26 cellular contexts compared by ENCODE assay signal in genomic region chr6:29958046-29958445, GRCh38.
"Had no signal": no experiment of that assay in that cellular context is flagged by ENCODE, and none has a peak within 500 bp of the region (broad histone marks: within the 10 kb centered on the region; RNA-seq: fewer than 3 reads in every experiment).

No MANE protein-coding gene starts in this region.

- H3K36me3 Mint-ChIP-seq: activated CD4-positive, alpha-beta memory T cell treated with anti-CD3 and anti-CD28 coated beads for 36 hours; activated CD8-positive, alpha-beta memory T cell treated with anti-CD3 and anti-CD28 coated beads, Interleukin-2, amount 10 ng/mL, durations not matched to agents 7 days and 5 days; activated naive CD8-positive, alpha-beta T cell had no signal

- H3K4me3 Mint-ChIP-seq: activated CD4-positive, alpha-beta memory T cell treated with anti-CD3 and anti-CD28 coated beads for 36 hours; activated CD8-positive, alpha-beta memory T cell treated with anti-CD3 and anti-CD28 coated beads, Interleukin-2, amount 10 ng/mL, durations not matched to agents 7 days and 5 days; activated CD8-positive, alpha-beta T cell treated with anti-CD3 and anti-CD28 coated beads, Interleukin-2, amount 10 ng/mL, durations not matched to agents 7 days and 5 days; activated naive CD4-positive, alpha-beta T cell treated with anti-CD3 and anti-CD28 coated beads for 36 hours; activated naive CD8-positive, alpha-beta T cell; activated T-helper 1 cell treated with anti-CD3 and anti-CD28 coated beads, Interleukin-12 subunit alpha, Interleukin-12 subunit beta, Interleukin-2, Interleukin-4 antibody, amounts not matched to agents 30 ng/mL and 10 ng/mL and 1 ng/mL, durations not matched to agents 14 hours and 24 hours and 36 hours; central memory CD8-positive, alpha-beta T cell; effector memory CD8-positive, alpha-beta T cell had no signal

- H3K4me3 ChIP-seq: coronary artery, dorsolateral prefrontal cortex, esophagus squamous epithelium had no signal

- H3K27ac ChIP-seq: brain microvascular endothelial cell, coronary artery, dorsolateral prefrontal cortex, esophagus squamous epithelium had no signal

- H3K9me3 Mint-ChIP-seq: activated CD4-positive, alpha-beta memory T cell treated with anti-CD3 and anti-CD28 coated beads for 36 hours; activated naive CD4-positive, alpha-beta T cell treated with anti-CD3 and anti-CD28 coated beads for 36 hours; activated T-helper 1 cell treated with anti-CD3 and anti-CD28 coated beads, Interleukin-12 subunit alpha, Interleukin-12 subunit beta, Interleukin-2, Interleukin-4 antibody, amounts not matched to agents 30 ng/mL and 10 ng/mL and 1 ng/mL, durations not matched to agents 14 hours and 24 hours and 36 hours; activated T-helper 2 cell treated with anti-CD3 and anti-CD28 coated beads, Interferon-gamma antibody, Interleukin-2, Interleukin-4, amounts not matched to agents 10 μg/mL and 5 μg/mL and 100 μg/mL, durations not matched to agents 14 hours and 24 hours and 36 hours; central memory CD8-positive, alpha-beta T cell; effector memory CD8-positive, alpha-beta T cell had no signal

- H3K27ac Mint-ChIP-seq: activated CD4-positive, alpha-beta memory T cell treated with anti-CD3 and anti-CD28 coated beads for 36 hours; activated CD8-positive, alpha-beta memory T cell treated with anti-CD3 and anti-CD28 coated beads, Interleukin-2, amount 10 ng/mL, durations not matched to agents 7 days and 5 days; activated CD8-positive, alpha-beta T cell treated with anti-CD3 and anti-CD28 coated beads, Interleukin-2, amount 10 ng/mL, durations not matched to agents 7 days and 5 days; activated naive CD4-positive, alpha-beta T cell treated with anti-CD3 and anti-CD28 coated beads for 36 hours; activated naive CD8-positive, alpha-beta T cell; activated T-helper 1 cell treated with anti-CD3 and anti-CD28 coated beads, Interleukin-12 subunit alpha, Interleukin-12 subunit beta, Interleukin-2, Interleukin-4 antibody, amounts not matched to agents 30 ng/mL and 10 ng/mL and 1 ng/mL, durations not matched to agents 14 hours and 24 hours and 36 hours; activated T-helper 2 cell treated with anti-CD3 and anti-CD28 coated beads, Interferon-gamma antibody, Interleukin-2, Interleukin-4, amounts not matched to agents 10 μg/mL and 5 μg/mL and 100 μg/mL, durations not matched to agents 14 hours and 24 hours and 36 hours; effector memory CD8-positive, alpha-beta T cell had no signal

- DNase-seq: activated CD4-positive, alpha-beta memory T cell treated with anti-CD3 and anti-CD28 coated beads for 36 hours; activated CD4-positive, alpha-beta T cell treated with anti-CD3 and anti-CD28 coated beads for 1 hour; activated CD4-positive, alpha-beta T cell treated with anti-CD3 and anti-CD28 coated beads for 4 hours; activated CD8-positive, alpha-beta memory T cell treated with anti-CD3 and anti-CD28 coated beads, Interleukin-2, amount 10 ng/mL, durations not matched to agents 7 days and 5 days; activated CD8-positive, alpha-beta memory T cell treated with anti-CD3 and anti-CD28 coated beads, Interleukin-2, amount 50 U/mL, for 4 hours; activated CD8-positive, alpha-beta T cell treated with anti-CD3 and anti-CD28 coated beads, Interleukin-2, amount 10 ng/mL, durations not matched to agents 7 days and 5 days; activated effector memory CD4-positive, alpha-beta T cell treated with anti-CD3 and anti-CD28 coated beads, Interleukin-2, amount 50 U/mL, for 16 hours; activated naive CD4-positive, alpha-beta T cell treated with anti-CD3 and anti-CD28 coated beads for 36 hours; activated T-cell treated with anti-CD3 and anti-CD28 coated beads, Interleukin-2, amount 50 U/mL, for 1 hour; activated T-cell treated with anti-CD3 and anti-CD28 coated beads, Interleukin-2, amount 50 U/mL, for 48 hours; amniotic stem cell; anterior cingulate cortex; brain microvascular endothelial cell; dorsolateral prefrontal cortex; effector CD4-positive, alpha-beta T cell; effector memory CD8-positive, alpha-beta T cell; erythroblast; esophagus squamous epithelium; foreskin melanocyte; head of caudate nucleus; T-helper 2 cell had no signal

- ATAC-seq: activated CD8-positive, alpha-beta memory T cell treated with anti-CD3 and anti-CD28 coated beads, Interleukin-2, amount 10 ng/mL, durations not matched to agents 7 days and 5 days; activated CD8-positive, alpha-beta T cell treated with anti-CD3 and anti-CD28 coated beads, Interleukin-2, amount 10 ng/mL, durations not matched to agents 7 days and 5 days; effector memory CD8-positive, alpha-beta T cell had no signal

- H3K36me3 ChIP-seq: brain microvascular endothelial cell, esophagus squamous epithelium had no signal

- H3K9me3 ChIP-seq: esophagus squamous epithelium had no signal

- H3K27me3 ChIP-seq: brain microvascular endothelial cell, dorsolateral prefrontal cortex, esophagus squamous epithelium had no signal

- H3K27me3 Mint-ChIP-seq: activated CD4-positive, alpha-beta memory T cell treated with anti-CD3 and anti-CD28 coated beads for 36 hours; activated CD8-positive, alpha-beta memory T cell treated with anti-CD3 and anti-CD28 coated beads, Interleukin-2, amount 10 ng/mL, durations not matched to agents 7 days and 5 days; activated naive CD8-positive, alpha-beta T cell; central memory CD8-positive, alpha-beta T cell; effector memory CD8-positive, alpha-beta T cell had no signal
